In genomic region chr20:34083137-34083536, GRCh38 we compare ENCODE assay signal across 8 cellular contexts. TPM values are rescaled to one million over a fixed set of nuclear protein-coding genes. Genes with fewer than 3 reads are reported as not detected.
DNase-seq lines count a peak whose midpoint lies in the region; FAIRE-seq and TF ChIP-seq lines count a peak whose summit lies in the region.

No MANE protein-coding gene starts in this region.

- WGBS in sigmoid colon, 2 donors: 39 to 61% methylated on average over 7 of the region's 7 CpGs

- no peak for TF ChIP-seq EP300 in sigmoid colon (IDR thresholded peaks at IDR 0.05)

- in situ Hi-C loops in SK-MEL-5 (cut with HindIII; ENCODE audit: low pct_unique_long_range_greater_than_20kb, low sequenced_read_pairs): no loop called here

- DNase-seq in GM04504 (ENCODE audit: low read depth) (peak; percentile 85), SK-MEL-5 (ENCODE audit: low read depth, low spot score) (peak; percentile 91), glomerular visceral epithelial cell (ENCODE audit: extremely low spot score) (peak; percentile 81), sigmoid colon (peak; percentile 85), NCI-H82 treated with DMSO at 0.1 percent for 48 hours (lab: John Stamatoyannopoulos, UW; ENCODE audit: unreplicated experiment) (no peak), D721Med (ENCODE audit: insufficient read length, low spot score) (no peak), NK-92 (lab: John Stamatoyannopoulos, UW; ENCODE audit: unreplicated experiment) (no peak)
- DNase-seq in effector memory CD4-positive, alpha-beta T cell: no peak

- no peaks in the 10 kb centered on the region for H3K9me3 ChIP-seq in sigmoid colon
- no peaks in the 10 kb centered on the region for H3K9me3 ChIP-seq in effector memory CD4-positive, alpha-beta T cell (ENCODE audit: control insufficient read depth, low read length)

- no peak for TF ChIP-seq CTCF in sigmoid colon (IDR thresholded peaks at IDR 0.05)
- no peak for TF ChIP-seq CTCF in D721Med (IDR thresholded peaks at IDR 0.05; ENCODE audit: insufficient read depth, missing control alignments)

- FAIRE-seq in D721Med (lab: Jason Lieb, UNC): no peak

- H3K36me3 ChIP-seq in sigmoid colon: peaks cover 0 to 75% (median 12%) of the 10 kb centered on the region in 4 donors
- peaks cover 64% of the 10 kb centered on the region for H3K36me3 ChIP-seq in effector memory CD4-positive, alpha-beta T cell (ENCODE audit: control insufficient read depth, insufficient read depth, low read length)

- intact Hi-C loops in sigmoid colon (cut with DNase I): loop anchor here (5.0 kb wide), 1 partner anchor 44 kb away; no protein-coding TSS in a partner anchor

- TF ChIP-seq POLR2A in sigmoid colon (IDR thresholded peaks at IDR 0.05): no peak

- H3K27ac ChIP-seq in sigmoid colon: peak overlapping the region; percentile 51 to 70 (median 59)
- H3K27ac ChIP-seq in effector memory CD4-positive, alpha-beta T cell (ENCODE audit: insufficient read depth, low read length, poor library complexity, severe bottlenecking): no peak overlapping the region

- H3K4me1 ChIP-seq in sigmoid colon: peaks cover 0 to 20% (median 14%) of the 10 kb centered on the region in 4 donors
- H3K4me1 ChIP-seq in effector memory CD4-positive, alpha-beta T cell (ENCODE audit: control insufficient read depth, insufficient read depth, low read length, poor library complexity, severe bottlenecking): no peaks in the 10 kb centered on the region

- no peaks in the 10 kb centered on the region for H3K27me3 ChIP-seq in sigmoid colon
- no peaks in the 10 kb centered on the region for H3K27me3 ChIP-seq in effector memory CD4-positive, alpha-beta T cell (replicated peaks; ENCODE audit: control insufficient read depth, insufficient read depth, low read length, poor library complexity, severe bottlenecking)

- no peak overlapping the region for H3K4me3 ChIP-seq in sigmoid colon
- no peak overlapping the region for H3K4me3 ChIP-seq in effector memory CD4-positive, alpha-beta T cell (ENCODE audit: insufficient read depth, low read depth, low read length, poor library complexity, severe bottlenecking)

RNA-seq across cellular contexts. Expression of gene EIF2S2, which starts 28.9 kb away (rescaled TPM):
- 198 and 226 TPM in 2 replicates for total RNA-seq in SK-MEL-5 (2014; rRNA removed; shearing (Covaris generic))
- 122 and 132 TPM in 2 replicates for polyA plus RNA-seq in SK-MEL-5 (2015; cell fraction: cytosol; rRNA removed)
- 50.8 and 54.1 TPM in 2 replicates for polyA plus RNA-seq in SK-MEL-5 (2015; cell fraction: nucleus; rRNA removed)
- total RNA-seq in sigmoid colon: 10 to 100 TPM; 44.6 to 52.8 (median 47.4) TPM
- 10 to 100 TPM; 55.3 to 69.8 (median 63.3) TPM for polyA plus RNA-seq in sigmoid colon

Comparison
In these comparisons a context has a peak if more than half of its experiments do, and no peak if none do; other contexts are left out.
1. DNase-seq: peak in GM04504 (single experiment), SK-MEL-5 (single experiment), glomerular visceral epithelial cell (single experiment) and sigmoid colon (single experiment); none in NCI-H82 treated with DMSO at 0.1 percent for 48 hours (single experiment), D721Med (single experiment), effector memory CD4-positive, alpha-beta T cell (0 of 3) and NK-92 (single experiment).